In the genomic region with DNA sequence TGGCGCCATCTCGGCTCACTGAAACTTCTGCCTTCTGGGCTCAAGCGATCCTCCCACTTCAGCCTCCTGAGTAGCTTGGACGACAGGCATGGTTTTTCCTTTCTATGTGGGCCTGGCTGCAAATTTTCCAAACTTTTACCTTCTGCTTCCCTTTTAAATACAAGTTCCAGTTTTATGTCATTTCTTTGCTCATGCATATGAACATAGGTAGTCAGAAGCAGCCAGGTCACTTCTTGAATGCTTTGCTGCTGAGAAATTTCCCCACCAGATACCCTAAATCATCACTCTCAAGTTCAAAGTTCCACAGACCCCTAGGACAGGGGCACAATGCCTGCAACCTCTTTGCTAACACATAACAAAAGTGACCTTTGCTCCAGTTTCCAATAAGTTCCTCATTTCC, we compare ENCODE assay signal across 24 cellular contexts. TPM values are rescaled to one million over a fixed set of nuclear protein-coding genes. Genes with fewer than 3 reads are reported as not detected.
A peak's percentile ranks its signal among the peaks of the same experiment; 100 is the strongest.
DNase-seq lines count a peak whose midpoint lies in the region; TF ChIP-seq lines count a peak whose summit lies in the region.
"Had no signal": no experiment of that assay in that cellular context is flagged by ENCODE, and none has a peak within 500 bp of the region (broad histone marks: within the 10 kb centered on the region; RNA-seq: fewer than 3 reads in every experiment).

No MANE protein-coding gene starts in this region.

- no peak overlapping the region for H2AK5ac ChIP-seq in mesendoderm (ENCODE audit: low read length)

- no peak overlapping the region for H2AFZ ChIP-seq in PC-9

- H2BK120ac ChIP-seq in mesendoderm (ENCODE audit: low read depth, low read length), result no peak overlapping the region

- no peak overlapping the region for H4K5ac ChIP-seq in mesendoderm (ENCODE audit: low read length)

- H3K27ac ChIP-seq in HL-60 (replicated peaks) (peak overlapping the region; percentile 44), mesendoderm (ENCODE audit: low read depth, low read length) (no peak overlapping the region), PC-9 (no peak overlapping the region), colonic mucosa (no peak overlapping the region)

- H3K4me2 ChIP-seq in mesendoderm (ENCODE audit: low read length), result no peak overlapping the region
- H3K4me2 ChIP-seq in PC-9, result no peak overlapping the region
- H3K4me2 ChIP-seq: A549, SK-N-SH had no signal

- DNase-seq in CD1c-positive myeloid dendritic cell (ENCODE audit: extremely low spot score) (peak; percentile 32), HL-60 (ENCODE audit: low read depth in 1 of 2, low spot score in 1 of 2) (no peak), OCI-M1 (lab: John Stamatoyannopoulos, UW) (peak; percentile 40), mesendoderm (peak; percentile 35), PC-9 (no peak), colonic mucosa (no peak), HuH-7.5 (ENCODE audit: low spot score) (no peak)
- DNase-seq: AML-193; Caco-2; CD8-positive, alpha-beta T cell; H7; HFFc6; NCI-H1048; NCI-H1417; NCI-H1694; NCI-H2029 treated with DMSO at 0.1 percent for 48 hours; NCI-H2227 treated with DMSO at 0.1 percent for 48 hours; NCI-H526 treated with DMSO at 0.1 percent for 48 hours; SK-N-SH; T-helper 17 cell had no signal

- peaks cover 5% of the 10 kb centered on the region; the same call in 1 of the 2 replicates for H3K9me3 ChIP-seq in PC-9 (ENCODE audit: insufficient read depth, low read depth)
- no peaks in the 10 kb centered on the region for H3K9me3 ChIP-seq in colonic mucosa
- H3K9me3 ChIP-seq: SK-N-SH had no signal

- H3K9ac ChIP-seq in mesendoderm (ENCODE audit: low read length) (no peak overlapping the region), colonic mucosa (ENCODE audit: low read depth in 2 of 2, low read length in 2 of 2) (no peak overlapping the region)
- H3K9ac ChIP-seq: BLaER1 treated with 17β-estradiol and CSF1 and Interleukin-3, amounts not matched to agents 10 nM and 100 nM; SK-N-SH had no signal

- no peak overlapping the region for H3K23ac ChIP-seq in mesendoderm (ENCODE audit: low read length)

- H3K4ac ChIP-seq in mesendoderm (ENCODE audit: low read depth, low read length), result no peak overlapping the region

- H4K8ac ChIP-seq in mesendoderm (ENCODE audit: low read depth, low read length), result no peak overlapping the region

- no peak overlapping the region for H2BK15ac ChIP-seq in mesendoderm (replicated peaks; ENCODE audit: low read depth)

- POLR2A ChIA-PET in PC-9 (lab: Charles Lee; ENCODE audit: unreplicated experiment), result no interaction called here

- TF ChIP-seq CTCF in HL-60 (IDR thresholded peaks at IDR 0.05; ENCODE audit: insufficient read depth, low read length) (no peak), PC-9 (conservative IDR thresholded peaks at IDR 0.05) (no peak), colonic mucosa (IDR thresholded peaks at IDR 0.05) (no peak)

- H3K36me3 ChIP-seq in mesendoderm (ENCODE audit: control insufficient read depth, insufficient read depth, low read length) (no peaks in the 10 kb centered on the region), PC-9 (ENCODE audit: low read depth) (no peaks in the 10 kb centered on the region), colonic mucosa (no peaks in the 10 kb centered on the region)

- H3K4me3 ChIP-seq in HL-60 (replicated peaks; ENCODE audit: insufficient read depth, low read length), result no peak overlapping the region
- H3K4me3 ChIP-seq in mesendoderm (ENCODE audit: low read length), result no peak overlapping the region
- no peak overlapping the region for H3K4me3 ChIP-seq in PC-9
- H3K4me3 ChIP-seq in colonic mucosa, result no peak overlapping the region
- H3K4me3 ChIP-seq: A549 had no signal

- H3K79me2 ChIP-seq in mesendoderm (ENCODE audit: control insufficient read depth, insufficient read depth, low read length) (no peaks in the 10 kb centered on the region), PC-9 (ENCODE audit: low read depth) (no peaks in the 10 kb centered on the region)

- H3K27me3 ChIP-seq in HL-60 (ENCODE audit: insufficient read depth, poor library complexity, severe bottlenecking), result no peaks in the 10 kb centered on the region
- H3K27me3 ChIP-seq in mesendoderm (ENCODE audit: insufficient read depth, low read length, poor library complexity), result no peaks in the 10 kb centered on the region
- no peaks in the 10 kb centered on the region for H3K27me3 ChIP-seq in PC-9 (ENCODE audit: insufficient read depth, low read depth)
- no peaks in the 10 kb centered on the region for H3K27me3 ChIP-seq in colonic mucosa
- H3K27me3 ChIP-seq: BLaER1 treated with 17β-estradiol and CSF1 and Interleukin-3, amounts not matched to agents 10 nM and 100 nM had no signal

- no peak overlapping the region for H2BK5ac ChIP-seq in mesendoderm (ENCODE audit: low read length)

- intact Hi-C loops in PC-9 (cut with micrococcal nuclease; ENCODE audit: unreplicated experiment), result no loop called here
- intact Hi-C loops in colonic mucosa (cut with DNase I), result no loop called here

- H3F3A ChIP-seq in PC-9 (ENCODE audit: insufficient read depth, low read depth), result peaks cover 3% of the 10 kb centered on the region; the same call in 1 of the 2 replicates

- H3K4me1 ChIP-seq in mesendoderm (ENCODE audit: control insufficient read depth, low read depth, low read length) (no peaks in the 10 kb centered on the region), PC-9 (replicated peaks; ENCODE audit: insufficient read depth) (peaks cover 25% of the 10 kb centered on the region), colonic mucosa (no peaks in the 10 kb centered on the region)

- H3K9me2 ChIP-seq in PC-9 (ENCODE audit: insufficient read depth), result no peaks in the 10 kb centered on the region
- H3K9me2 ChIP-seq: SK-N-SH had no signal

- H3K79me1 ChIP-seq in mesendoderm (ENCODE audit: low read length), result no peaks in the 10 kb centered on the region

- H4K20me1 ChIP-seq in PC-9 (ENCODE audit: insufficient read depth), result no peaks in the 10 kb centered on the region
- H4K20me1 ChIP-seq: BLaER1 treated with 17β-estradiol and CSF1 and Interleukin-3, amounts not matched to agents 10 nM and 100 nM had no signal

- H3K18ac ChIP-seq in mesendoderm (ENCODE audit: low read length), result no peak overlapping the region

- H3K56ac ChIP-seq in mesendoderm (ENCODE audit: low read length), result no peak overlapping the region

- no TSS peak for BruUV-seq in PC-9 (replicated peaks; lab: Mats Ljungman, UMichigan)

- no CpG with 5 or more reads among the region's 4 CpGs for WGBS in mesendoderm (ENCODE audit: extremely low coverage, insufficient coverage, low lambda C conversion rate)

- CTCF ChIA-PET in PC-9 (lab: Charles Lee), result no interaction called here

RNA-seq across cellular contexts. Expression of a gene that starts 21.6 kb away (rescaled TPM):
- polyA plus RNA-seq in mesendoderm (2013, experiment 1 of 2), result 0.01 TPM
- polyA plus RNA-seq in mesendoderm (2013, experiment 2 of 2), result 0.01 TPM
- total RNA-seq in PC-9 (2021), result not detected in 2 replicates
- total RNA-seq in colonic mucosa, result not detected
- total RNA-seq: Caco-2; CD8-positive, alpha-beta T cell; H7; T-helper 17 cell had no signal
- polyA plus RNA-seq: SK-N-SH had no signal

RNA-seq across cellular contexts. Expression of a gene that starts 31.1 kb away (rescaled TPM):
- polyA plus RNA-seq in mesendoderm (2013, experiment 1 of 2), result 59.8 TPM
- polyA plus RNA-seq in mesendoderm (2013, experiment 2 of 2), result 62.1 TPM
- 47.1 and 67.9 TPM in 2 replicates for total RNA-seq in PC-9 (2021)
- 10 to 100 TPM; 59.6 to 89.5 TPM for total RNA-seq in colonic mucosa

RNA-seq across cellular contexts. Expression of a gene that starts 52.8 kb away (rescaled TPM):
- 13.4 TPM for polyA plus RNA-seq in mesendoderm (2013, experiment 1 of 2)
- polyA plus RNA-seq in mesendoderm (2013, experiment 2 of 2), result 13.8 TPM
- total RNA-seq in PC-9 (2021) (20.4 and 20.9 TPM in 2 replicates), colonic mucosa (1 to 10 TPM in 1 of 2 donors, under 1 TPM in 1; 0.44 to 1.4 TPM)
- total RNA-seq: CD8-positive, alpha-beta T cell; M059J; NCI-H460; T-helper 17 cell had no signal

Comparison
In these comparisons a context has a peak if more than half of its experiments do, and no peak if none do; other contexts are left out.
1. DNase-seq: peak in CD1c-positive myeloid dendritic cell (single experiment), OCI-M1 (single experiment) and mesendoderm (single experiment); none in HL-60 (0 of 2), PC-9 (0 of 2), colonic mucosa (single experiment) and HuH-7.5 (single experiment).